In genomic region chr7:149872419-149873073, GRCh38 we compare ENCODE assay signal across 1 cellular context.
A peak's percentile ranks its signal among the peaks of the same experiment; 100 is the strongest.
TF ChIP-seq lines count a peak whose summit lies in the region.

No MANE protein-coding gene starts in this region.

TF ChIP-seq in K562, 482 proteins besides CTCF, POLR2A, EP300 and RAD21 (continued from another document and continues in another):
- no peak for TF ChIP-seq FIP1L1 (IDR thresholded peaks at IDR 0.05; ENCODE audit: low read depth, low read length, poor library complexity, severe bottlenecking)
- TF ChIP-seq POLR2AphosphoS5 (IDR thresholded peaks at IDR 0.05; ENCODE audit: control insufficient read depth, insufficient read depth, low read depth, low read length) = no peak
- TF ChIP-seq ZNF644 (tag; IDR thresholded peaks at IDR 0.05; ENCODE audit: low read depth) = no peak
- peak; percentile 20; the same call in 1 of the 2 replicates for TF ChIP-seq SMARCE1 (IDR thresholded peaks at IDR 0.05)
- peak; percentile 36; the same call in 1 of the 2 replicates for TF ChIP-seq EGR1 (conservative IDR thresholded peaks at IDR 0.05)
- TF ChIP-seq TFAM (CRISPR knock-in tag; conservative IDR thresholded peaks at IDR 0.05) = no peak
- TF ChIP-seq NCOA6 (IDR thresholded peaks at IDR 0.05) = no peak
- TF ChIP-seq, protein P1, sequence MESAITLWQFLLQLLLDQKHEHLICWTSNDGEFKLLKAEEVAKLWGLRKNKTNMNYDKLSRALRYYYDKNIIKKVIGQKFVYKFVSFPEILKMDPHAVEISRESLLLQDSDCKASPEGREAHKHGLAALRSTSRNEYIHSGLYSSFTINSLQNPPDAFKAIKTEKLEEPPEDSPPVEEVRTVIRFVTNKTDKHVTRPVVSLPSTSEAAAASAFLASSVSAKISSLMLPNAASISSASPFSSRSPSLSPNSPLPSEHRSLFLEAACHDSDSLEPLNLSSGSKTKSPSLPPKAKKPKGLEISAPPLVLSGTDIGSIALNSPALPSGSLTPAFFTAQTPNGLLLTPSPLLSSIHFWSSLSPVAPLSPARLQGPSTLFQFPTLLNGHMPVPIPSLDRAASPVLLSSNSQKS (CRISPR knock-in tag; IDR thresholded peaks at IDR 0.05) = no peak
- TF ChIP-seq GATA2 (CRISPR knock-in tag; IDR thresholded peaks at IDR 0.05) = peak; percentile 68; the same call in 1 of the 2 replicates
- TF ChIP-seq HEY1 (CRISPR knock-in tag; IDR thresholded peaks at IDR 0.05; ENCODE audit: borderline replicate concordance) = no peak
- no peak for TF ChIP-seq SRF (CRISPR knock-in tag; IDR thresholded peaks at IDR 0.05)
- peak; percentile 24; the same call in 1 of the 2 replicates for TF ChIP-seq E2F5 (CRISPR knock-in tag; IDR thresholded peaks at IDR 0.05)
- no peak for TF ChIP-seq NFXL1 (CRISPR knock-in tag; IDR thresholded peaks at IDR 0.05)
- TF ChIP-seq FOSL1 (tag; conservative IDR thresholded peaks at IDR 0.05) = 0 out of 2 replicates have a peak, but pooled peaks have one; percentile 34
- no peak for TF ChIP-seq ZNF146 (CRISPR knock-in tag; IDR thresholded peaks at IDR 0.05; ENCODE audit: unreplicated experiment)
- TF ChIP-seq MAFK (IDR thresholded peaks at IDR 0.05; ENCODE audit: low read length) = no peak
- TF ChIP-seq NONO (IDR thresholded peaks at IDR 0.05; ENCODE audit: low read depth in 2 of 2, low read length in 1 of 2) = no peak
- peak; percentile 77 for TF ChIP-seq CREM (IDR thresholded peaks at IDR 0.05; ENCODE audit: low read depth)
- TF ChIP-seq ZNF431 (CRISPR knock-in tag; IDR thresholded peaks at IDR 0.05) = peak; percentile 55
- TF ChIP-seq BACH1 (tag; IDR thresholded peaks at IDR 0.05) = peak; percentile 46; the same call in 1 of the 2 replicates
- TF ChIP-seq HCFC1 (IDR thresholded peaks at IDR 0.05; ENCODE audit: low read depth, low read length) = no peak
- TF ChIP-seq CBFA2T3 (IDR thresholded peaks at IDR 0.05) = peak; percentile 9; the same call in 1 of the 2 replicates
- TF ChIP-seq HMBOX1 (IDR thresholded peaks at IDR 0.05) = no peak
- TF ChIP-seq, protein P2, sequence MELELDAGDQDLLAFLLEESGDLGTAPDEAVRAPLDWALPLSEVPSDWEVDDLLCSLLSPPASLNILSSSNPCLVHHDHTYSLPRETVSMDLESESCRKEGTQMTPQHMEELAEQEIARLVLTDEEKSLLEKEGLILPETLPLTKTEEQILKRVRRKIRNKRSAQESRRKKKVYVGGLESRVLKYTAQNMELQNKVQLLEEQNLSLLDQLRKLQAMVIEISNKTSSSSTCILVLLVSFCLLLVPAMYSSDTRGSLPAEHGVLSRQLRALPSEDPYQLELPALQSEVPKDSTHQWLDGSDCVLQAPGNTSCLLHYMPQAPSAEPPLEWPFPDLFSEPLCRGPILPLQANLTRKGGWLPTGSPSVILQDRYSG (tag; conservative IDR thresholded peaks at IDR 0.05; ENCODE audit: low read depth) = peak; percentile 69; the same call in 1 of the 2 replicates
- TF ChIP-seq NFE2L1 (tag; IDR thresholded peaks at IDR 0.05; ENCODE audit: borderline replicate concordance, low read depth) = no peak
- TF ChIP-seq E2F3 (CRISPR knock-in tag; IDR thresholded peaks at IDR 0.05) = no peak
- no peak for TF ChIP-seq ILK (tag; IDR thresholded peaks at IDR 0.05; ENCODE audit: borderline replicate concordance, low read depth)
- no peak for TF ChIP-seq NCOA4 (IDR thresholded peaks at IDR 0.05; ENCODE audit: partially characterized antibody)
- no peak; the same call in 1 of the 2 replicates for TF ChIP-seq CXXC5 (CRISPR knock-in tag; IDR thresholded peaks at IDR 0.05)
- TF ChIP-seq RREB1 (CRISPR knock-in tag; IDR thresholded peaks at IDR 0.05) = no peak
- TF ChIP-seq, protein P3, sequence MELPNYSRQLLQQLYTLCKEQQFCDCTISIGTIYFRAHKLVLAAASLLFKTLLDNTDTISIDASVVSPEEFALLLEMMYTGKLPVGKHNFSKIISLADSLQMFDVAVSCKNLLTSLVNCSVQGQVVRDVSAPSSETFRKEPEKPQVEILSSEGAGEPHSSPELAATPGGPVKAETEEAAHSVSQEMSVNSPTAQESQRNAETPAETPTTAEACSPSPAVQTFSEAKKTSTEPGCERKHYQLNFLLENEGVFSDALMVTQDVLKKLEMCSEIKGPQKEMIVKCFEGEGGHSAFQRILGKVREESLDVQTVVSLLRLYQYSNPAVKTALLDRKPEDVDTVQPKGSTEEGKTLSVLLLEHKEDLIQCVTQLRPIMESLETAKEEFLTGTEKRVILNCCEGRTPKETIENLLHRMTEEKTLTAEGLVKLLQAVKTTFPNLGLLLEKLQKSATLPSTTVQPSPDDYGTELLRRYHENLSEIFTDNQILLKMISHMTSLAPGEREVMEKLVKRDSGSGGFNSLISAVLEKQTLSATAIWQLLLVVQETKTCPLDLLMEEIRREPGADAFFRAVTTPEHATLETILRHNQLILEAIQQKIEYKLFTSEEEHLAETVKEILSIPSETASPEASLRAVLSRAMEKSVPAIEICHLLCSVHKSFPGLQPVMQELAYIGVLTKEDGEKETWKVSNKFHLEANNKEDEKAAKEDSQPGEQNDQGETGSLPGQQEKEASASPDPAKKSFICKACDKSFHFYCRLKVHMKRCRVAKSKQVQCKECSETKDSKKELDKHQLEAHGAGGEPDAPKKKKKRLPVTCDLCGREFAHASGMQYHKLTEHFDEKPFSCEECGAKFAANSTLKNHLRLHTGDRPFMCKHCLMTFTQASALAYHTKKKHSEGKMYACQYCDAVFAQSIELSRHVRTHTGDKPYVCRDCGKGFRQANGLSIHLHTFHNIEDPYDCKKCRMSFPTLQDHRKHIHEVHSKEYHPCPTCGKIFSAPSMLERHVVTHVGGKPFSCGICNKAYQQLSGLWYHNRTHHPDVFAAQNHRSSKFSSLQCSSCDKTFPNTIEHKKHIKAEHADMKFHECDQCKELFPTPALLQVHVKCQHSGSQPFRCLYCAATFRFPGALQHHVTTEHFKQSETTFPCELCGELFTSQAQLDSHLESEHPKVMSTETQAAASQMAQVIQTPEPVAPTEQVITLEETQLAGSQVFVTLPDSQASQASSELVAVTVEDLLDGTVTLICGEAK (IDR thresholded peaks at IDR 0.05) = no peak
- TF ChIP-seq, protein P3 (CRISPR knock-in tag; IDR thresholded peaks at IDR 0.05) = no peak
- TF ChIP-seq ZFP1 (CRISPR knock-in tag; IDR thresholded peaks at IDR 0.05) = peak; percentile 86
- TF ChIP-seq CCNT2 (IDR thresholded peaks at IDR 0.05; ENCODE audit: borderline replicate concordance, extremely low read depth, insufficient read length, low read depth, low read length) = no peak
- TF ChIP-seq YBX1 (IDR thresholded peaks at IDR 0.05) = no peak
- peak; percentile 15; the same call in 1 of the 2 replicates for TF ChIP-seq NCOA1 (IDR thresholded peaks at IDR 0.05; ENCODE audit: low read depth)
- TF ChIP-seq ZNF197 (CRISPR knock-in tag; IDR thresholded peaks at IDR 0.05; ENCODE audit: low read depth) = no peak
- no peak for TF ChIP-seq NR2F6 (CRISPR knock-in tag; IDR thresholded peaks at IDR 0.05)
- TF ChIP-seq SMAD4 (CRISPR knock-in tag; conservative IDR thresholded peaks at IDR 0.05) = no peak
- TF ChIP-seq, protein P4, sequence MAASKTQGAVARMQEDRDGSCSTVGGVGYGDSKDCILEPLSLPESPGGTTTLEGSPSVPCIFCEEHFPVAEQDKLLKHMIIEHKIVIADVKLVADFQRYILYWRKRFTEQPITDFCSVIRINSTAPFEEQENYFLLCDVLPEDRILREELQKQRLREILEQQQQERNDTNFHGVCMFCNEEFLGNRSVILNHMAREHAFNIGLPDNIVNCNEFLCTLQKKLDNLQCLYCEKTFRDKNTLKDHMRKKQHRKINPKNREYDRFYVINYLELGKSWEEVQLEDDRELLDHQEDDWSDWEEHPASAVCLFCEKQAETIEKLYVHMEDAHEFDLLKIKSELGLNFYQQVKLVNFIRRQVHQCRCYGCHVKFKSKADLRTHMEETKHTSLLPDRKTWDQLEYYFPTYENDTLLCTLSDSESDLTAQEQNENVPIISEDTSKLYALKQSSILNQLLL (CRISPR knock-in tag; IDR thresholded peaks at IDR 0.05; ENCODE audit: borderline replicate concordance) = no peak
- TF ChIP-seq, protein P5, sequence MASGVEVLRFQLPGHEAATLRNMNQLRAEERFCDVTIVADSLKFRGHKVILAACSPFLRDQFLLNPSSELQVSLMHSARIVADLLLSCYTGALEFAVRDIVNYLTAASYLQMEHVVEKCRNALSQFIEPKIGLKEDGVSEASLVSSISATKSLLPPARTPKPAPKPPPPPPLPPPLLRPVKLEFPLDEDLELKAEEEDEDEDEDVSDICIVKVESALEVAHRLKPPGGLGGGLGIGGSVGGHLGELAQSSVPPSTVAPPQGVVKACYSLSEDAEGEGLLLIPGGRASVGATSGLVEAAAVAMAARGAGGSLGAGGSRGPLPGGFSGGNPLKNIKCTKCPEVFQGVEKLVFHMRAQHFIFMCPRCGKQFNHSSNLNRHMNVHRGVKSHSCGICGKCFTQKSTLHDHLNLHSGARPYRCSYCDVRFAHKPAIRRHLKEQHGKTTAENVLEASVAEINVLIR (CRISPR knock-in tag; IDR thresholded peaks at IDR 0.05) = no peak
- TF ChIP-seq L3MBTL2 (IDR thresholded peaks at IDR 0.05) = peak; percentile 78
- no peak for TF ChIP-seq FOXA1 (IDR thresholded peaks at IDR 0.05; ENCODE audit: borderline replicate concordance)
- TF ChIP-seq ZC3H4 (CRISPR knock-in tag; IDR thresholded peaks at IDR 0.05; ENCODE audit: borderline replicate concordance) = no peak
- TF ChIP-seq RBM14 (IDR thresholded peaks at IDR 0.05; ENCODE audit: borderline replicate concordance, insufficient read depth, low read depth, low read length) = no peak
